Comparison of ENCODE assay signal across 8 cellular contexts in genomic region chr1:220879090-220879508, GRCh38. TPM values are rescaled to one million over a fixed set of nuclear protein-coding genes. Genes with fewer than 3 reads are reported as not detected.
DNase-seq lines count a peak whose midpoint lies in the region; ATAC-seq and TF ChIP-seq lines count a peak whose summit lies in the region.

HLX (plus strand) TSS chr1:220879443; CDS start chr1:220879858, 415 bp downstream.

- intact Hi-C loops in left cardiac atrium (cut with DNase I) = loop anchor here (5.0 to 10.0 kb wide), 3 partner anchors 323 to 556 kb away; no protein-coding TSS in a partner anchor
- intact Hi-C loops in ovary (cut with DNase I) = loop anchor here in 3 of 4 donors (2.0 to 10.0 kb wide), 2 partner anchors 36 to 556 kb away; no protein-coding TSS in a partner anchor

- TF ChIP-seq CTCF in AG09309 (IDR thresholded peaks at IDR 0.05; ENCODE audit: control insufficient read depth, insufficient read depth, low read depth, low read length, missing control alignments) (no peak), ovary (IDR thresholded peaks at IDR 0.05) (no peak)

- TF ChIP-seq EP300 in ovary (IDR thresholded peaks at IDR 0.05) = no peak

- WGBS in ovary, 3 donors = 0 to 1% (median 0%) methylated on average over 24 of the region's 24 CpGs

- peak within 1 kb of the TSS; percentile 65 to 85 for H3K27ac ChIP-seq in ovary

- ATAC-seq in GM18502 (IDR thresholded peaks at IDR 0.05; ENCODE audit: poor library complexity, unreplicated experiment) (peak; percentile 67), HG02938 (IDR thresholded peaks at IDR 0.05; ENCODE audit: unreplicated experiment) (peak; percentile 44), left cardiac atrium (peak; percentile 91 to 95)

- no peaks in the 10 kb centered on the region for H3K9me3 ChIP-seq in ovary

- H3K4me3 ChIP-seq in AG09309 (ENCODE audit: control insufficient read depth, low read depth, low read length) (peak within 1 kb of the TSS; percentile 61), ovary (peak within 1 kb of the TSS; percentile 58)

- DNase-seq in AG09309 (ENCODE audit: low read depth) = peak; percentile 72
- peak; percentile 95 for DNase-seq in NOMO-1 treated with DMSO at 0.1 percent for 48 hours (lab: John Stamatoyannopoulos, UW; ENCODE audit: unreplicated experiment)
- DNase-seq in anterior cingulate cortex (lab: John Stamatoyannopoulos, UW) = peak in 36 of 58 donors; percentile 20 to 71 (median 44)
- DNase-seq in left cardiac atrium = peak; percentile 93
- peak; percentile 77 to 89 (median 81) for DNase-seq in ovary
- DNase-seq in NCI-H2029 (lab: John Stamatoyannopoulos, UW) = no peak

- no peaks in the 10 kb centered on the region for H3K27me3 ChIP-seq in ovary

- H3K4me1 ChIP-seq in ovary (ENCODE audit: insufficient read depth) = peaks cover 6% of the 10 kb centered on the region

- no peak for TF ChIP-seq POLR2A in ovary (IDR thresholded peaks at IDR 0.05)

- H3K36me3 ChIP-seq in ovary = no peaks in the 10 kb centered on the region

RNA-seq across cellular contexts. Expression of gene HLX, which starts in this region (rescaled TPM):
- total RNA-seq in left cardiac atrium (10 to 100 TPM in 1 of 2 donors, 1 to 10 TPM in 1; 4.5 to 10.7 TPM), ovary (1 to 10 TPM; 2.1 to 7.6 (median 3.1) TPM)
- polyA plus RNA-seq in ovary = 1 to 10 TPM; 3.5 to 9.4 TPM
